ENCODE assay signal across 21 cellular contexts in the genomic region with DNA sequence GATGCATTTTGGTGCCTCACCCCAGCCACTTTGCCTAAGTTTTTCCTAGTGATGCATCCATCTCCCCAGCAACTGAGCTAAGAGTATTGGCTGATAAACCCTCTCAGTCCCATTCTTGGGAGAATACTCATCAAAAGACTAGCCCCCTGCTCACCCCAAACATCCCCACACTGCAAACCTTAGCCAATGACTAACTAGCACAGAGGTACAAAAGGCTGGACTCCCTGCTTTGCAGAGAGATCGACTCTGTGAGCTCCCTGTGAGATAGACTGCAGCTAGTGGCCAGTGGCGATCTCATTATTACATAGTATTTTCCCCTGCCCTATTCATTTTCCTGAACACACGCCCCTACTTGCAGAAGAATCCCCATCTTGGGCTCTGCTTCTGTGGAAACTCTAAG.
DNase-seq lines count a peak whose midpoint lies in the region; ATAC-seq and TF ChIP-seq lines count a peak whose summit lies in the region.
"Had no signal": no experiment of that assay in that cellular context is flagged by ENCODE, and none has a peak within 500 bp of the region (broad histone marks: within the 10 kb centered on the region; RNA-seq: fewer than 3 reads in every experiment).

No MANE protein-coding gene starts in this region.

- H3K27ac ChIP-seq in neural progenitor cell, result no peak overlapping the region
- H3K27ac ChIP-seq in transverse colon, result no peak overlapping the region
- H3K27ac ChIP-seq: A549, SJSA1 had no signal

- H3K9ac ChIP-seq in neural progenitor cell, result no peak overlapping the region

- H3K4me3 ChIP-seq in astrocyte of the cerebellum (ENCODE audit: low read depth, low read length), result no peak overlapping the region
- no peak overlapping the region for H3K4me3 ChIP-seq in neural progenitor cell
- H3K4me3 ChIP-seq in transverse colon, result no peak overlapping the region
- H3K4me3 ChIP-seq: A549, SJSA1 had no signal

- no peaks in the 10 kb centered on the region for H3F3A ChIP-seq in neural progenitor cell (ENCODE audit: low read depth)

- TF ChIP-seq POLR2A in transverse colon (IDR thresholded peaks at IDR 0.05), result no peak

- H2AFZ ChIP-seq in neural progenitor cell (replicated peaks), result peak overlapping the region; percentile 19

- H3K27me3 ChIP-seq in neural progenitor cell (no peaks in the 10 kb centered on the region), transverse colon (no peaks in the 10 kb centered on the region)
- H3K27me3 ChIP-seq: SJSA1 had no signal

- no peaks in the 10 kb centered on the region for H3K9me3 ChIP-seq in neural progenitor cell (ENCODE audit: low read depth)
- H3K9me3 ChIP-seq in transverse colon, result no peaks in the 10 kb centered on the region
- H3K9me3 ChIP-seq: A549, Caco-2, SJSA1 had no signal

- no peaks in the 10 kb centered on the region for H3K4me1 ChIP-seq in neural progenitor cell
- H3K4me1 ChIP-seq in transverse colon, result no peaks in the 10 kb centered on the region
- H3K4me1 ChIP-seq: A549, Caco-2, SJSA1 had no signal

- peaks cover 4% of the 10 kb centered on the region for H3K4me1 Mint-ChIP-seq in neural progenitor cell
- H3K4me1 Mint-ChIP-seq: B cell had no signal

- ATAC-seq in GM21528 (IDR thresholded peaks at IDR 0.05; ENCODE audit: low FRiP score, unreplicated experiment) (no peak), HG03432 (IDR thresholded peaks at IDR 0.05; ENCODE audit: unreplicated experiment) (no peak)
- ATAC-seq: A549, PC-3 had no signal

- H3K4me2 ChIP-seq in neural progenitor cell, result no peak overlapping the region
- H3K4me2 ChIP-seq: A549 had no signal

- no peak overlapping the region for H3K4me3 Mint-ChIP-seq in neural progenitor cell
- H3K4me3 Mint-ChIP-seq: B cell; CD4-positive, CD25-positive, alpha-beta regulatory T cell had no signal

- H3K27me3 Mint-ChIP-seq in neural progenitor cell (ENCODE audit: insufficient read depth, low read depth), result no peaks in the 10 kb centered on the region

- WGBS in transverse colon (ENCODE audit: low coverage in 1 of 2), 2 donors, result 80% methylated on average over 1 to 3 of the region's 3 CpGs

- H3K27ac Mint-ChIP-seq in neural progenitor cell, result peak overlapping the region; percentile 5
- H3K27ac Mint-ChIP-seq: B cell had no signal

- no peak for TF ChIP-seq CTCF in astrocyte of the cerebellum (IDR thresholded peaks at IDR 0.05; ENCODE audit: low read depth, low read length, missing control alignments)
- no peak for TF ChIP-seq CTCF in neural progenitor cell (IDR thresholded peaks at IDR 0.05)
- no peak for TF ChIP-seq CTCF in transverse colon (IDR thresholded peaks at IDR 0.05)

- no peaks in the 10 kb centered on the region for H3K79me2 ChIP-seq in neural progenitor cell (ENCODE audit: low read depth)

- no peaks in the 10 kb centered on the region for H3K36me3 ChIP-seq in neural progenitor cell
- no peaks in the 10 kb centered on the region for H3K36me3 ChIP-seq in transverse colon
- H3K36me3 ChIP-seq: SJSA1 had no signal

- in situ Hi-C loops in astrocyte of the cerebellum (cut with HindIII; ENCODE audit: low sequenced_read_pairs) (no loop called here), transverse colon (cut with MboI; ENCODE audit: low pct_ligation_motif_present in 1 of 4, low pct_unique_long_range_greater_than_20kb in 1 of 4, low sequenced_read_pairs in 3 of 4) (no loop called here)

- H3K36me3 Mint-ChIP-seq in neural progenitor cell, result no peaks in the 10 kb centered on the region
- H3K36me3 Mint-ChIP-seq: CD4-positive, CD25-positive, alpha-beta regulatory T cell had no signal

- TF ChIP-seq EP300 in transverse colon (IDR thresholded peaks at IDR 0.05; ENCODE audit: low read depth), result no peak

- H4K20me1 ChIP-seq in neural progenitor cell (ENCODE audit: low read depth), result no peaks in the 10 kb centered on the region

- intact Hi-C loops in transverse colon (cut with DNase I; ENCODE audit: low total_unique reads), result no loop called here

- H3K9me3 Mint-ChIP-seq in neural progenitor cell, result no peaks in the 10 kb centered on the region

- DNase-seq in AG20443 (ENCODE audit: low spot score) (peak; percentile 46), HS-27A (ENCODE audit: low read depth) (peak; percentile 24), astrocyte of the cerebellum (ENCODE audit: low read depth) (peak; percentile 34), neural progenitor cell (ENCODE audit: low spot score) (no peak), transverse colon (no peak), GOT3 (lab: John Stamatoyannopoulos, UW) (no peak)
- DNase-seq: Caco-2; CD4-positive, CD25-positive, alpha-beta regulatory T cell; GDM1; NCI-H1436; NCI-H2029; NCI-H2171 treated with DMSO at 0.1 percent for 48 hours; NCI-H510A; NCI-H774; PC-3; SW 1271 had no signal

Comparison
In these comparisons a context has a peak if more than half of its experiments do, and no peak if none do; other contexts are left out.
1. DNase-seq: peak in AG20443 (single experiment), HS-27A (single experiment) and astrocyte of the cerebellum (single experiment); none in neural progenitor cell (single experiment), transverse colon (single experiment) and GOT3 (single experiment).